In the genomic region with DNA sequence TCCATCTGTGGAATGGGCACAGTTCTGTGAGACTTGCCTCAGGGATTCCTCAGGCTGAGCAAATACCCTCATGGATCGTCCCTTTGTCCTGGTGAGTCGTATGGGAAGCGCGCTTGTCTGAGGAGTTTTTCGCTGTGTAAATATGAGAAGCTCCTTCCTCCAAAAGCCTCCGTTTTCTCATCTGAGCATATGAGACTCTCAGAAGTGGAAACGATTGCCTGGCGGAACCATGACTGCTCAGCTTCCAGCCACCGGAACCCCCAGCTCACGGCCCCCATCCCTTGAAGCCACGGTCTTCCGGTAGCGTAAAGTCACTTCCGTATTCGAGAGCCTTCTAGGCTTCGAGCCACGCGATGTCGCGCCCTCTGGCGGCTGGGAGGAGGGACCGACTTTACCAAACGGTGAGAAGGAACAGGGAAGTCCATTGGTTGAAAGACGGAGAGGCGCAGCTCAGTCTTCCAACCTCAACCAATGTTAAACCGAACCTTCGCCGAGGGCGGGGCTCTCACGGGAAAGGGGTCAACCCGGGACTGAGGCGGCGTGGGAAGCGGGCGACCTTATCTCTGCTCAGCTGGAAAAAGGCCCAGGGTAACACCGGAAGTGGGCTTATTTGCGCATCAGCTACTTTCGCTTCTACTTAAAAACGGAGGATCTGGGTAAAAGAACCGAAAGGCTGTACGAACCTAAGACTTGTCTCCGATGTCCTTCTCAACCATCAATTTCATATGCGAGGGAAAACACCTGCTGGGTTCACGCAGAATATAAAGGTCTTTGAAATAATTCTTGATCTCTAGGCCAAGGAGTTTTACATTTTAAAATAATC, we compare ENCODE assay signal across 1 cellular context.
TF ChIP-seq lines count a peak whose summit lies in the region.

No MANE protein-coding gene starts in this region.

TF ChIP-seq in K562, 482 proteins besides CTCF, POLR2A, EP300 and RAD21 (continued from another document and continues in another):
- no peak for TF ChIP-seq CBFB (CRISPR knock-in tag; IDR thresholded peaks at IDR 0.05)
- TF ChIP-seq, protein P1, sequence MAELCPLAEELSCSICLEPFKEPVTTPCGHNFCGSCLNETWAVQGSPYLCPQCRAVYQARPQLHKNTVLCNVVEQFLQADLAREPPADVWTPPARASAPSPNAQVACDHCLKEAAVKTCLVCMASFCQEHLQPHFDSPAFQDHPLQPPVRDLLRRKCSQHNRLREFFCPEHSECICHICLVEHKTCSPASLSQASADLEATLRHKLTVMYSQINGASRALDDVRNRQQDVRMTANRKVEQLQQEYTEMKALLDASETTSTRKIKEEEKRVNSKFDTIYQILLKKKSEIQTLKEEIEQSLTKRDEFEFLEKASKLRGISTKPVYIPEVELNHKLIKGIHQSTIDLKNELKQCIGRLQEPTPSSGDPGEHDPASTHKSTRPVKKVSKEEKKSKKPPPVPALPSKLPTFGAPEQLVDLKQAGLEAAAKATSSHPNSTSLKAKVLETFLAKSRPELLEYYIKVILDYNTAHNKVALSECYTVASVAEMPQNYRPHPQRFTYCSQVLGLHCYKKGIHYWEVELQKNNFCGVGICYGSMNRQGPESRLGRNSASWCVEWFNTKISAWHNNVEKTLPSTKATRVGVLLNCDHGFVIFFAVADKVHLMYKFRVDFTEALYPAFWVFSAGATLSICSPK (IDR thresholded peaks at IDR 0.05; ENCODE audit: borderline replicate concordance) = no peak
- TF ChIP-seq, protein P2, sequence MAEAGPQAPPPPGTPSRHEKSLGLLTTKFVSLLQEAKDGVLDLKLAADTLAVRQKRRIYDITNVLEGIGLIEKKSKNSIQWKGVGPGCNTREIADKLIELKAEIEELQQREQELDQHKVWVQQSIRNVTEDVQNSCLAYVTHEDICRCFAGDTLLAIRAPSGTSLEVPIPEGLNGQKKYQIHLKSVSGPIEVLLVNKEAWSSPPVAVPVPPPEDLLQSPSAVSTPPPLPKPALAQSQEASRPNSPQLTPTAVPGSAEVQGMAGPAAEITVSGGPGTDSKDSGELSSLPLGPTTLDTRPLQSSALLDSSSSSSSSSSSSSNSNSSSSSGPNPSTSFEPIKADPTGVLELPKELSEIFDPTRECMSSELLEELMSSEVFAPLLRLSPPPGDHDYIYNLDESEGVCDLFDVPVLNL (CRISPR knock-in tag; IDR thresholded peaks at IDR 0.05; ENCODE audit: low read depth) = no peak
- TF ChIP-seq, protein P3, sequence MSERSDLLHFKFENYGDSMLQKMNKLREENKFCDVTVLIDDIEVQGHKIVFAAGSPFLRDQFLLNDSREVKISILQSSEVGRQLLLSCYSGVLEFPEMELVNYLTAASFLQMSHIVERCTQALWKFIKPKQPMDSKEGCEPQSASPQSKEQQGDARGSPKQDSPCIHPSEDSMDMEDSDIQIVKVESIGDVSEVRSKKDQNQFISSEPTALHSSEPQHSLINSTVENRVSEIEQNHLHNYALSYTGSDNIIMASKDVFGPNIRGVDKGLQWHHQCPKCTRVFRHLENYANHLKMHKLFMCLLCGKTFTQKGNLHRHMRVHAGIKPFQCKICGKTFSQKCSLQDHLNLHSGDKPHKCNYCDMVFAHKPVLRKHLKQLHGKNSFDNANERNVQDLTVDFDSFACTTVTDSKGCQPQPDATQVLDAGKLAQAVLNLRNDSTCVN (CRISPR knock-in tag; IDR thresholded peaks at IDR 0.05) = no peak
- no peak for TF ChIP-seq ZNF583 (CRISPR knock-in tag; IDR thresholded peaks at IDR 0.05)
- TF ChIP-seq MCM3 (IDR thresholded peaks at IDR 0.05) = no peak
- TF ChIP-seq, protein P4, sequence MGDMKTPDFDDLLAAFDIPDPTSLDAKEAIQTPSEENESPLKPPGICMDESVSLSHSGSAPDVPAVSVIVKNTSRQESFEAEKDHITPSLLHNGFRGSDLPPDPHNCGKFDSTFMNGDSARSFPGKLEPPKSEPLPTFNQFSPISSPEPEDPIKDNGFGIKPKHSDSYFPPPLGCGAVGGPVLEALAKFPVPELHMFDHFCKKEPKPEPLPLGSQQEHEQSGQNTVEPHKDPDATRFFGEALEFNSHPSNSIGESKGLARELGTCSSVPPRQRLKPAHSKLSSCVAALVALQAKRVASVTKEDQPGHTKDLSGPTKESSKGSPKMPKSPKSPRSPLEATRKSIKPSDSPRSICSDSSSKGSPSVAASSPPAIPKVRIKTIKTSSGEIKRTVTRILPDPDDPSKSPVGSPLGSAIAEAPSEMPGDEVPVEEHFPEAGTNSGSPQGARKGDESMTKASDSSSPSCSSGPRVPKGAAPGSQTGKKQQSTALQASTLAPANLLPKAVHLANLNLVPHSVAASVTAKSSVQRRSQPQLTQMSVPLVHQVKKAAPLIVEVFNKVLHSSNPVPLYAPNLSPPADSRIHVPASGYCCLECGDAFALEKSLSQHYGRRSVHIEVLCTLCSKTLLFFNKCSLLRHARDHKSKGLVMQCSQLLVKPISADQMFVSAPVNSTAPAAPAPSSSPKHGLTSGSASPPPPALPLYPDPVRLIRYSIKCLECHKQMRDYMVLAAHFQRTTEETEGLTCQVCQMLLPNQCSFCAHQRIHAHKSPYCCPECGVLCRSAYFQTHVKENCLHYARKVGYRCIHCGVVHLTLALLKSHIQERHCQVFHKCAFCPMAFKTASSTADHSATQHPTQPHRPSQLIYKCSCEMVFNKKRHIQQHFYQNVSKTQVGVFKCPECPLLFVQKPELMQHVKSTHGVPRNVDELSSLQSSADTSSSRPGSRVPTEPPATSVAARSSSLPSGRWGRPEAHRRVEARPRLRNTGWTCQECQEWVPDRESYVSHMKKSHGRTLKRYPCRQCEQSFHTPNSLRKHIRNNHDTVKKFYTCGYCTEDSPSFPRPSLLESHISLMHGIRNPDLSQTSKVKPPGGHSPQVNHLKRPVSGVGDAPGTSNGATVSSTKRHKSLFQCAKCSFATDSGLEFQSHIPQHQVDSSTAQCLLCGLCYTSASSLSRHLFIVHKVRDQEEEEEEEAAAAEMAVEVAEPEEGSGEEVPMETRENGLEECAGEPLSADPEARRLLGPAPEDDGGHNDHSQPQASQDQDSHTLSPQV (IDR thresholded peaks at IDR 0.05) = no peak
- TF ChIP-seq SMAD4 (CRISPR knock-in tag; conservative IDR thresholded peaks at IDR 0.05) = no peak; the same call in 1 of the 2 replicates
- TF ChIP-seq CEBPB (tag; IDR thresholded peaks at IDR 0.05) = no peak
- TF ChIP-seq HNRNPUL1 (IDR thresholded peaks at IDR 0.05; ENCODE audit: low read length) = no peak
- TF ChIP-seq MBD2 (IDR thresholded peaks at IDR 0.05; ENCODE audit: borderline replicate concordance, low read depth) = peak; percentile 48; the same call in 1 of the 2 replicates
- TF ChIP-seq NFRKB (IDR thresholded peaks at IDR 0.05; ENCODE audit: low read depth) = no peak; the same call in 1 of the 2 replicates
- TF ChIP-seq, protein P5, sequence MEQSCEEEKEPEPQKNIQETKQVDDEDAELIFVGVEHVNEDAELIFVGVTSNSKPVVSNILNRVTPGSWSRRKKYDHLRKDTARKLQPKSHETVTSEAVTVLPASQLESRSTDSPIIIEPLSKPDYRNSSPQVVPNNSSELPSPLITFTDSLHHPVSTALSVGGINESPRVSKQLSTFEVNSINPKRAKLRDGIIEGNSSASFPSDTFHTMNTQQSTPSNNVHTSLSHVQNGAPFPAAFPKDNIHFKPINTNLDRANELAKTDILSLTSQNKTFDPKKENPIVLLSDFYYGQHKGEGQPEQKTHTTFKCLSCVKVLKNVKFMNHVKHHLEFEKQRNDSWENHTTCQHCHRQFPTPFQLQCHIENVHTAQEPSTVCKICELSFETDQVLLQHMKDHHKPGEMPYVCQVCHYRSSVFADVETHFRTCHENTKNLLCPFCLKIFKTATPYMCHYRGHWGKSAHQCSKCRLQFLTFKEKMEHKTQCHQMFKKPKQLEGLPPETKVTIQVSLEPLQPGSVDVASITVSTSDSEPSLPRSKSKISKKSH (CRISPR knock-in tag; IDR thresholded peaks at IDR 0.05) = no peak
- no peak for TF ChIP-seq ERF (CRISPR knock-in tag; IDR thresholded peaks at IDR 0.05)
- no peak for TF ChIP-seq SMAD2 (IDR thresholded peaks at IDR 0.05; ENCODE audit: low read depth, low read length)
- TF ChIP-seq MTA2 (IDR thresholded peaks at IDR 0.05; ENCODE audit: low read depth) = no peak
- TF ChIP-seq THRAP3 (IDR thresholded peaks at IDR 0.05; ENCODE audit: borderline replicate concordance) = no peak
- no peak for TF ChIP-seq KAT7 (CRISPR knock-in tag; IDR thresholded peaks at IDR 0.05; ENCODE audit: borderline replicate concordance)
- TF ChIP-seq WHSC1 (IDR thresholded peaks at IDR 0.05; ENCODE audit: low read length) = no peak
- TF ChIP-seq, protein P6, sequence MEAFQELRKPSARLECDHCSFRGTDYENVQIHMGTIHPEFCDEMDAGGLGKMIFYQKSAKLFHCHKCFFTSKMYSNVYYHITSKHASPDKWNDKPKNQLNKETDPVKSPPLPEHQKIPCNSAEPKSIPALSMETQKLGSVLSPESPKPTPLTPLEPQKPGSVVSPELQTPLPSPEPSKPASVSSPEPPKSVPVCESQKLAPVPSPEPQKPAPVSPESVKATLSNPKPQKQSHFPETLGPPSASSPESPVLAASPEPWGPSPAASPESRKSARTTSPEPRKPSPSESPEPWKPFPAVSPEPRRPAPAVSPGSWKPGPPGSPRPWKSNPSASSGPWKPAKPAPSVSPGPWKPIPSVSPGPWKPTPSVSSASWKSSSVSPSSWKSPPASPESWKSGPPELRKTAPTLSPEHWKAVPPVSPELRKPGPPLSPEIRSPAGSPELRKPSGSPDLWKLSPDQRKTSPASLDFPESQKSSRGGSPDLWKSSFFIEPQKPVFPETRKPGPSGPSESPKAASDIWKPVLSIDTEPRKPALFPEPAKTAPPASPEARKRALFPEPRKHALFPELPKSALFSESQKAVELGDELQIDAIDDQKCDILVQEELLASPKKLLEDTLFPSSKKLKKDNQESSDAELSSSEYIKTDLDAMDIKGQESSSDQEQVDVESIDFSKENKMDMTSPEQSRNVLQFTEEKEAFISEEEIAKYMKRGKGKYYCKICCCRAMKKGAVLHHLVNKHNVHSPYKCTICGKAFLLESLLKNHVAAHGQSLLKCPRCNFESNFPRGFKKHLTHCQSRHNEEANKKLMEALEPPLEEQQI (IDR thresholded peaks at IDR 0.05) = peak; percentile 99
- TF ChIP-seq, protein P7, sequence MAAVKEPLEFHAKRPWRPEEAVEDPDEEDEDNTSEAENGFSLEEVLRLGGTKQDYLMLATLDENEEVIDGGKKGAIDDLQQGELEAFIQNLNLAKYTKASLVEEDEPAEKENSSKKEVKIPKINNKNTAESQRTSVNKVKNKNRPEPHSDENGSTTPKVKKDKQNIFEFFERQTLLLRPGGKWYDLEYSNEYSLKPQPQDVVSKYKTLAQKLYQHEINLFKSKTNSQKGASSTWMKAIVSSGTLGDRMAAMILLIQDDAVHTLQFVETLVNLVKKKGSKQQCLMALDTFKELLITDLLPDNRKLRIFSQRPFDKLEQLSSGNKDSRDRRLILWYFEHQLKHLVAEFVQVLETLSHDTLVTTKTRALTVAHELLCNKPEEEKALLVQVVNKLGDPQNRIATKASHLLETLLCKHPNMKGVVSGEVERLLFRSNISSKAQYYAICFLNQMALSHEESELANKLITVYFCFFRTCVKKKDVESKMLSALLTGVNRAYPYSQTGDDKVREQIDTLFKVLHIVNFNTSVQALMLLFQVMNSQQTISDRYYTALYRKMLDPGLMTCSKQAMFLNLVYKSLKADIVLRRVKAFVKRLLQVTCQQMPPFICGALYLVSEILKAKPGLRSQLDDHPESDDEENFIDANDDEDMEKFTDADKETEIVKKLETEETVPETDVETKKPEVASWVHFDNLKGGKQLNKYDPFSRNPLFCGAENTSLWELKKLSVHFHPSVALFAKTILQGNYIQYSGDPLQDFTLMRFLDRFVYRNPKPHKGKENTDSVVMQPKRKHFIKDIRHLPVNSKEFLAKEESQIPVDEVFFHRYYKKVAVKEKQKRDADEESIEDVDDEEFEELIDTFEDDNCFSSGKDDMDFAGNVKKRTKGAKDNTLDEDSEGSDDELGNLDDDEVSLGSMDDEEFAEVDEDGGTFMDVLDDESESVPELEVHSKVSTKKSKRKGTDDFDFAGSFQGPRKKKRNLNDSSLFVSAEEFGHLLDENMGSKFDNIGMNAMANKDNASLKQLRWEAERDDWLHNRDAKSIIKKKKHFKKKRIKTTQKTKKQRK (IDR thresholded peaks at IDR 0.05; ENCODE audit: borderline replicate concordance, low read depth, low read length) = no peak
- TF ChIP-seq, protein P8, sequence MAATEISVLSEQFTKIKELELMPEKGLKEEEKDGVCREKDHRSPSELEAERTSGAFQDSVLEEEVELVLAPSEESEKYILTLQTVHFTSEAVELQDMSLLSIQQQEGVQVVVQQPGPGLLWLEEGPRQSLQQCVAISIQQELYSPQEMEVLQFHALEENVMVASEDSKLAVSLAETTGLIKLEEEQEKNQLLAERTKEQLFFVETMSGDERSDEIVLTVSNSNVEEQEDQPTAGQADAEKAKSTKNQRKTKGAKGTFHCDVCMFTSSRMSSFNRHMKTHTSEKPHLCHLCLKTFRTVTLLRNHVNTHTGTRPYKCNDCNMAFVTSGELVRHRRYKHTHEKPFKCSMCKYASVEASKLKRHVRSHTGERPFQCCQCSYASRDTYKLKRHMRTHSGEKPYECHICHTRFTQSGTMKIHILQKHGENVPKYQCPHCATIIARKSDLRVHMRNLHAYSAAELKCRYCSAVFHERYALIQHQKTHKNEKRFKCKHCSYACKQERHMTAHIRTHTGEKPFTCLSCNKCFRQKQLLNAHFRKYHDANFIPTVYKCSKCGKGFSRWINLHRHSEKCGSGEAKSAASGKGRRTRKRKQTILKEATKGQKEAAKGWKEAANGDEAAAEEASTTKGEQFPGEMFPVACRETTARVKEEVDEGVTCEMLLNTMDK (IDR thresholded peaks at IDR 0.05; ENCODE audit: borderline replicate concordance, insufficient read depth, low read depth, low read length, poor library complexity, severe bottlenecking) = peak; percentile 98
- TF ChIP-seq PCBP1 (IDR thresholded peaks at IDR 0.05; ENCODE audit: low read depth, low read length, poor library complexity, severe bottlenecking) = no peak
- TF ChIP-seq ZNF146 (CRISPR knock-in tag; IDR thresholded peaks at IDR 0.05; ENCODE audit: unreplicated experiment) = no peak
- no peak for TF ChIP-seq TGIF2 (CRISPR knock-in tag; IDR thresholded peaks at IDR 0.05)
- no peak; the same call in 1 of the 2 replicates for TF ChIP-seq ZBTB17 (CRISPR knock-in tag; IDR thresholded peaks at IDR 0.05)
- no peak for TF ChIP-seq STAT5A (IDR thresholded peaks at IDR 0.05; ENCODE audit: borderline replicate concordance, low read length)
- TF ChIP-seq, protein P9, sequence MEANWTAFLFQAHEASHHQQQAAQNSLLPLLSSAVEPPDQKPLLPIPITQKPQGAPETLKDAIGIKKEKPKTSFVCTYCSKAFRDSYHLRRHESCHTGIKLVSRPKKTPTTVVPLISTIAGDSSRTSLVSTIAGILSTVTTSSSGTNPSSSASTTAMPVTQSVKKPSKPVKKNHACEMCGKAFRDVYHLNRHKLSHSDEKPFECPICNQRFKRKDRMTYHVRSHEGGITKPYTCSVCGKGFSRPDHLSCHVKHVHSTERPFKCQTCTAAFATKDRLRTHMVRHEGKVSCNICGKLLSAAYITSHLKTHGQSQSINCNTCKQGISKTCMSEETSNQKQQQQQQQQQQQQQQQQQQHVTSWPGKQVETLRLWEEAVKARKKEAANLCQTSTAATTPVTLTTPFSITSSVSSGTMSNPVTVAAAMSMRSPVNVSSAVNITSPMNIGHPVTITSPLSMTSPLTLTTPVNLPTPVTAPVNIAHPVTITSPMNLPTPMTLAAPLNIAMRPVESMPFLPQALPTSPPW (CRISPR knock-in tag; IDR thresholded peaks at IDR 0.05) = peak; percentile 97
- TF ChIP-seq KDM1A (IDR thresholded peaks at IDR 0.05) = 0 out of 4 replicates have a peak, but pooled peaks of 1 of the 2 experiments have one; percentile 32
- TF ChIP-seq YY1 (IDR thresholded peaks at IDR 0.05; ENCODE audit: borderline replicate concordance in 1 of 3, control insufficient read depth in 1 of 3, extremely low read depth in 1 of 3, insufficient read depth in 3 of 3, insufficient read length in 1 of 3, insufficient replicate concordance in 2 of 3, low read depth in 1 of 3, low read length in 2 of 3) = peak in 2 of 3 experiments; percentile 62 to 70
- no peak for TF ChIP-seq ZNF274 (IDR thresholded peaks at IDR 0.05; ENCODE audit: borderline replicate concordance, low read depth, low read length)
- TF ChIP-seq PRMT5 (CRISPR knock-in tag; IDR thresholded peaks at IDR 0.05) = no peak
- no peak for TF ChIP-seq MED1 (CRISPR knock-in tag; IDR thresholded peaks at IDR 0.05; ENCODE audit: borderline replicate concordance)
- no peak; the same call in 1 of the 2 replicates for TF ChIP-seq DPF2 (IDR thresholded peaks at IDR 0.05)
